In the genomic region with DNA sequence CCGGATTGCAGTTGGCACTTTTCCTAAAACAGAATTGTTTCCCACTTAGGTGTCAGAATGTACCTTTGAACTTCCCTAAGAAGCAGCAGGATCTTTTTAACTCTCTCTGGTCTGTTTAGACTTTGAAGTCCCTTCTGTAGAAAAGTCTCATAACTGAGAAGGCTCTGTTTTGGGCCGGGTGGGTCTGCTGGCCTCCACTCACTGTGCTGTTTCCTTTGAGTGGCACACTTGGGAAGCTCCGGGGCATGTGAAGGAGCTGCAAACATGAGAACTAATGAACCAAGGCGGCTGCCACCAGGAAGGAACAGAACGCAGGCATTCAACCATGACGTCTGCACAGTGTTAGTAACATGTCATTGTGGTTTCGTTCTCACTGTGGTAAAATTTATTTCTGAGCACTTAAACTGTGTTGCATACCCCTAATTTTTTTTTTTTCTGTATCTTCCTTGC, we compare ENCODE assay signal across 8 cellular contexts.
DNase-seq lines count a peak whose midpoint lies in the region; ATAC-seq lines count a peak whose summit lies in the region.

No MANE protein-coding gene starts in this region.

- no peaks in the 10 kb centered on the region for H3K9me3 Mint-ChIP-seq in T-helper 2 cell treated with Interferon-gamma antibody and Interleukin-4, amounts not matched to agents 5 μg/mL and 100 μg/mL, for 36 hours

- H3K27me3 Mint-ChIP-seq in T-helper 2 cell treated with Interferon-gamma antibody and Interleukin-4, amounts not matched to agents 5 μg/mL and 100 μg/mL, for 36 hours (ENCODE audit: low read depth): no peaks in the 10 kb centered on the region

- H3K36me3 Mint-ChIP-seq in T-helper 2 cell treated with Interferon-gamma antibody and Interleukin-4, amounts not matched to agents 5 μg/mL and 100 μg/mL, for 36 hours (ENCODE audit: low read depth): peaks cover 64% of the 10 kb centered on the region

- peak overlapping the region; percentile 84 for H3K4me3 Mint-ChIP-seq in T-helper 2 cell treated with Interferon-gamma antibody and Interleukin-4, amounts not matched to agents 5 μg/mL and 100 μg/mL, for 36 hours

- peak; percentile 29 for DNase-seq in ELR (ENCODE audit: low read depth)
- DNase-seq in T-helper 2 cell treated with Interferon-gamma antibody and Interleukin-4, amounts not matched to agents 5 μg/mL and 100 μg/mL, for 36 hours (ENCODE audit: low spot score): peak; percentile 56
- DNase-seq in astrocyte of the hippocampus (ENCODE audit: low read depth, low spot score): peak; percentile 67
- DNase-seq in stimulated activated CD4-positive, alpha-beta T cell treated with anti-CD3 and anti-CD28 coated beads, Interleukin-15, amount 100 ng/mL, for 24 hours: peak; percentile 81
- DNase-seq in NCI-H2227 (lab: John Stamatoyannopoulos, UW; ENCODE audit: unreplicated experiment): no peak
- DNase-seq in NCI-H345 (lab: John Stamatoyannopoulos, UW): no peak

- peak; percentile 55 for ATAC-seq in HG03060 (IDR thresholded peaks at IDR 0.05; ENCODE audit: low read depth, unreplicated experiment)
- ATAC-seq in GM19023 (IDR thresholded peaks at IDR 0.05; ENCODE audit: unreplicated experiment): no peak

- peak overlapping the region; percentile 96 for H3K27ac Mint-ChIP-seq in T-helper 2 cell treated with Interferon-gamma antibody and Interleukin-4, amounts not matched to agents 5 μg/mL and 100 μg/mL, for 36 hours

- peaks cover 49% of the 10 kb centered on the region for H3K4me1 Mint-ChIP-seq in T-helper 2 cell treated with Interferon-gamma antibody and Interleukin-4, amounts not matched to agents 5 μg/mL and 100 μg/mL, for 36 hours (ENCODE audit: low read depth)

Comparison
In these comparisons a context has a peak if more than half of its experiments do, and no peak if none do; other contexts are left out.
1. DNase-seq: peak in ELR (single experiment), T-helper 2 cell treated with Interferon-gamma antibody and Interleukin-4, amounts not matched to agents 5 μg/mL and 100 μg/mL, for 36 hours (single experiment), astrocyte of the hippocampus (single experiment) and stimulated activated CD4-positive, alpha-beta T cell treated with anti-CD3 and anti-CD28 coated beads, Interleukin-15, amount 100 ng/mL, for 24 hours (single experiment); none in NCI-H2227 (single experiment) and NCI-H345 (single experiment).